Comparison of ENCODE assay signal across 1 cellular context in the genomic region with DNA sequence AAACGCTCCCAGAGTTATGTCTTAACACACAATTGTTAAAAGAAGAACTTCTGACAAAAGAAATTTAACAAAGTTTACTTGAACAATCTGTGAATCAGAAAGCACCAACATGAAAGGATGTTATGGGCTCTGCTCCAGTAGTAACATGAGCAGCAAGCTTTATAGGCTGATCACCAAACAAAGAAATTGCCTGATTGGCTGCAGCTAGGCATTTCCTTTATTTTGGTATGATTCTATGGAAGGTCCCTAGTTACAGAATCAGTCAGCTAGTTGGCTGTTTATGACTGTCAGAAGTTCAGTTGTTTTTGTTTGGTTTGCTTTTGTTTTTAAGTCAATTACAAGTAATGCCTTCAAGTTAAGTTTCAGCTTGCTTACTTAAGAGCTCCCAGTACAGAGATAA.
A peak's percentile ranks its signal among the peaks of the same experiment; 100 is the strongest.
TF ChIP-seq lines count a peak whose summit lies in the region.

No MANE protein-coding gene starts in this region.

TF ChIP-seq in GM12878, 131 proteins besides CTCF, POLR2A, EP300 and RAD21 (continued from another document):
- TF ChIP-seq, protein P1, sequence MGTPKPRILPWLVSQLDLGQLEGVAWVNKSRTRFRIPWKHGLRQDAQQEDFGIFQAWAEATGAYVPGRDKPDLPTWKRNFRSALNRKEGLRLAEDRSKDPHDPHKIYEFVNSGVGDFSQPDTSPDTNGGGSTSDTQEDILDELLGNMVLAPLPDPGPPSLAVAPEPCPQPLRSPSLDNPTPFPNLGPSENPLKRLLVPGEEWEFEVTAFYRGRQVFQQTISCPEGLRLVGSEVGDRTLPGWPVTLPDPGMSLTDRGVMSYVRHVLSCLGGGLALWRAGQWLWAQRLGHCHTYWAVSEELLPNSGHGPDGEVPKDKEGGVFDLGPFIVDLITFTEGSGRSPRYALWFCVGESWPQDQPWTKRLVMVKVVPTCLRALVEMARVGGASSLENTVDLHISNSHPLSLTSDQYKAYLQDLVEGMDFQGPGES (IDR thresholded peaks at IDR 0.05), result no peak
- TF ChIP-seq NFIC (IDR thresholded peaks at IDR 0.05; ENCODE audit: low read depth, low read length), result peak; percentile 58; the same call in 1 of the 2 replicates
- no peak for TF ChIP-seq KDM1A (IDR thresholded peaks at IDR 0.05; ENCODE audit: borderline replicate concordance)
- TF ChIP-seq BACH1 (IDR thresholded peaks at IDR 0.05; ENCODE audit: borderline replicate concordance), result no peak
- TF ChIP-seq RUNX3 (IDR thresholded peaks at IDR 0.05; ENCODE audit: low read length), result peak; percentile 29; the same call in 1 of the 2 replicates
